ENCODE assay signal across 17 cellular contexts in genomic region chr10:60955321-60955720, GRCh38. TPM values are rescaled to one million over a fixed set of nuclear protein-coding genes. Genes with fewer than 3 reads are reported as not detected.
"Had no signal": no experiment of that assay in that cellular context is flagged by ENCODE, and none has a peak within 500 bp of the region (broad histone marks: within the 10 kb centered on the region; RNA-seq: fewer than 3 reads in every experiment).

No MANE protein-coding gene starts in this region.

- H3K4me3 ChIP-seq: dorsolateral prefrontal cortex, esophagus squamous epithelium, left lung, prostate gland, sigmoid colon, stomach, thoracic aorta had no signal

- H3K27ac ChIP-seq: esophagus squamous epithelium, foreskin keratinocyte, left lung, prostate gland, sigmoid colon, thoracic aorta had no signal

- H3K4me1 ChIP-seq: esophagus squamous epithelium, left lung, prostate gland had no signal

- DNase-seq: activated T-cell treated with anti-CD3 and anti-CD28 coated beads, Interleukin-2, amount 50 U/mL, for 1 hour; amygdala; dorsolateral prefrontal cortex; esophagus squamous epithelium; head of caudate nucleus; left lung; occipital lobe; sigmoid colon; stimulated activated CD4-positive, alpha-beta T cell treated with anti-CD3 and anti-CD28 coated beads, Interleukin-4, amount 100 ng/mL, for 24 hours; stomach had no signal

- H3K27ac Mint-ChIP-seq: activated naive CD4-positive, alpha-beta T cell treated with anti-CD3 and anti-CD28 coated beads, Interleukin-2, amount 50 U/mL, for 24 hours; memory B cell; nephron had no signal

- H3K36me3 Mint-ChIP-seq: activated naive CD4-positive, alpha-beta T cell treated with anti-CD3 and anti-CD28 coated beads, Interleukin-2, amount 50 U/mL, for 24 hours; memory B cell had no signal

- H3K9me3 Mint-ChIP-seq: activated naive CD4-positive, alpha-beta T cell treated with anti-CD3 and anti-CD28 coated beads, Interleukin-2, amount 50 U/mL, for 24 hours; memory B cell; nephron had no signal

- H3K9me3 ChIP-seq: esophagus squamous epithelium, left lung, prostate gland, sigmoid colon, stomach, thoracic aorta had no signal

- H3K4me3 Mint-ChIP-seq: activated naive CD4-positive, alpha-beta T cell treated with anti-CD3 and anti-CD28 coated beads, Interleukin-2, amount 50 U/mL, for 24 hours; memory B cell; nephron had no signal

- H3K4me1 Mint-ChIP-seq: activated naive CD4-positive, alpha-beta T cell treated with anti-CD3 and anti-CD28 coated beads, Interleukin-2, amount 50 U/mL, for 24 hours; memory B cell; nephron had no signal

- H3K36me3 ChIP-seq: esophagus squamous epithelium, left lung, prostate gland, sigmoid colon, stomach, thoracic aorta had no signal

RNA-seq across cellular contexts. Expression of gene RHOBTB1, which starts 11.3 kb away (rescaled TPM):
- total RNA-seq: T-helper 2 cell treated with Interferon-gamma antibody and Interleukin-4, amounts not matched to agents 100 ng/mL and 5 ng/mL, for 36 hours had no signal
